28 cellular contexts compared by ENCODE assay signal in the genomic region with DNA sequence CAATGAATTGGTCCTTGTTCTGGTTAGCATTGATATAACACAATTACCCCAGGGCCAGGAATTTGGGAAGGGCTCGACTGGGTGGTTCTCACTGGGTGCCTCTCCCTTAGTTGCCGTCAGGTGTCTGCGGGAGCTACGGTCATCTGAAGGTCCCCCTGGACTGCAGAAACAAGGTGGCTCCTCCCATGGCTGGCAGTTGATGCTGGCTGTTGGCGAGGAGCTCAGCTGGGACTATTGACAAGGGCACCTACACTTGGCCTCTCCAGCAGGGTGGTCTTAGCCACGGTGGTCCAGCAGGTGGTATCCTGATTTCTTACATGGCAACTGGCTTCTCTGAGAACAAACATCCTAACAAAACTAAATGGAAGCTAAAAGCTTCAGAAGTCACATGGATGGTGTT. TPM values are rescaled to one million over a fixed set of nuclear protein-coding genes. Genes with fewer than 3 reads are reported as not detected.
"Had no signal": no experiment of that assay in that cellular context is flagged by ENCODE, and none has a peak within 500 bp of the region (broad histone marks: within the 10 kb centered on the region; RNA-seq: fewer than 3 reads in every experiment).

No MANE protein-coding gene starts in this region.

- H3K4me1 ChIP-seq: esophagus squamous epithelium, heart right ventricle, lower lobe of right lung, psoas muscle, sigmoid colon, testis, upper lobe of left lung had no signal

- H3K36me3 ChIP-seq: esophagus squamous epithelium, heart right ventricle, lower lobe of right lung, sigmoid colon, tibial artery, upper lobe of left lung had no signal

- H3K4me3 ChIP-seq: coronary artery, esophagus squamous epithelium, heart right ventricle, lower lobe of right lung, psoas muscle, sigmoid colon, testis, tibial artery, upper lobe of left lung had no signal

- DNase-seq: dermis blood vessel endothelial cell; effector memory CD4-positive, alpha-beta T cell; erythroblast; esophagus squamous epithelium; foreskin melanocyte; glutamatergic neuron; heart right ventricle; hippocampal formation; left ventricle myocardium superior; lower lobe of right lung; natural killer cell; posterior cingulate gyrus; psoas muscle; sigmoid colon; stimulated activated CD4-positive, alpha-beta T cell treated with anti-CD3 and anti-CD28 coated beads, Interleukin-2, amount 100 ng/mL, for 24 hours; stimulated activated CD4-positive, alpha-beta T cell treated with anti-CD3 and anti-CD28 coated beads, Interleukin-4, amount 100 ng/mL, for 24 hours; stimulated activated naive CD8-positive, alpha-beta T cell treated with anti-CD3 and anti-CD28 coated beads, Interleukin-15, Interleukin-2, amounts not matched to agents 100 U/mL and 50 U/mL, for 24 hours; substantia nigra; testis; tibial artery; upper lobe of left lung had no signal

- H3K27me3 ChIP-seq: esophagus squamous epithelium, sigmoid colon, testis, tibial artery, upper lobe of left lung had no signal

- H3K27ac ChIP-seq: coronary artery, esophagus squamous epithelium, heart right ventricle, lower lobe of right lung, psoas muscle, sigmoid colon, testis, tibial artery, upper lobe of left lung had no signal

- FAIRE-seq: endometrium, keratinocyte, urothelium cell line had no signal

- ATAC-seq: heart right ventricle; left ventricle myocardium superior; lower lobe of right lung; natural killer cell; psoas muscle; right cardiac atrium; stimulated activated memory B cell treated with anti-CD40 and anti-IgM and Interleukin-4, amounts not matched to agents 10 μg/mL and 1 μg/mL and 100 μg/mL, for 72 hours; stimulated activated naive CD8-positive, alpha-beta T cell treated with anti-CD3 and anti-CD28 coated beads, Interleukin-15, Interleukin-2, amounts not matched to agents 100 U/mL and 50 U/mL, for 24 hours had no signal

- H3K9me3 ChIP-seq: lower lobe of right lung, psoas muscle, sigmoid colon, testis, tibial artery had no signal

RNA-seq across cellular contexts. Expression of a gene that starts 41.0 kb away (rescaled TPM):
- total RNA-seq: dermis blood vessel endothelial cell, renal cortical epithelial cell had no signal
- polyA plus RNA-seq: keratinocyte had no signal
